ENCODE assay signal across 1 cellular context in genomic region chr2:11422491-11422865, GRCh38.
A peak's percentile ranks its signal among the peaks of the same experiment; 100 is the strongest.
TF ChIP-seq lines count a peak whose summit lies in the region.

No MANE protein-coding gene starts in this region.

TF ChIP-seq in HepG2, 621 proteins besides CTCF, POLR2A, EP300 and RAD21 (continued from another document):
- TF ChIP-seq TRAFD1 (CRISPR knock-in tag; IDR thresholded peaks at IDR 0.05; ENCODE audit: borderline replicate concordance), result 0 out of 2 replicates have a peak, but pooled peaks have one; percentile 70
- TF ChIP-seq ZNF558 (CRISPR knock-in tag; IDR thresholded peaks at IDR 0.05; ENCODE audit: borderline replicate concordance), result 0 out of 2 replicates have a peak, but pooled peaks have one; percentile 76
- no peak for TF ChIP-seq ISL2 (CRISPR knock-in tag; IDR thresholded peaks at IDR 0.05)
- TF ChIP-seq ZNF605 (CRISPR knock-in tag; IDR thresholded peaks at IDR 0.05), result peak; percentile 58; the same call in 1 of the 2 replicates
- TF ChIP-seq SPEN (CRISPR knock-in tag; IDR thresholded peaks at IDR 0.05; ENCODE audit: low read depth), result 0 out of 2 replicates have a peak, but pooled peaks have one; percentile 15
- TF ChIP-seq MTERF4 (CRISPR knock-in tag; IDR thresholded peaks at IDR 0.05), result no peak
- TF ChIP-seq DR1 (CRISPR knock-in tag; IDR thresholded peaks at IDR 0.05), result no peak
- TF ChIP-seq TGIF2 (CRISPR knock-in tag; IDR thresholded peaks at IDR 0.05), result no peak
- TF ChIP-seq CEBPZ (IDR thresholded peaks at IDR 0.05; ENCODE audit: low read length), result no peak
- TF ChIP-seq KMT2B (CRISPR knock-in tag; IDR thresholded peaks at IDR 0.05), result no peak
- no peak for TF ChIP-seq IKZF5 (CRISPR knock-in tag; IDR thresholded peaks at IDR 0.05)
- no peak for TF ChIP-seq PITX1 (CRISPR knock-in tag; IDR thresholded peaks at IDR 0.05)
- TF ChIP-seq TBX3 (IDR thresholded peaks at IDR 0.05; ENCODE audit: borderline replicate concordance), result no peak
- TF ChIP-seq IRF2 (CRISPR knock-in tag; IDR thresholded peaks at IDR 0.05), result 0 out of 2 replicates have a peak, but pooled peaks have one; percentile 5
- TF ChIP-seq MYPOP (CRISPR knock-in tag; IDR thresholded peaks at IDR 0.05), result 0 out of 2 replicates have a peak, but pooled peaks have one; percentile 30
- TF ChIP-seq FOXM1 (CRISPR knock-in tag; IDR thresholded peaks at IDR 0.05), result no peak
